28 cellular contexts compared by ENCODE assay signal in the genomic region with DNA sequence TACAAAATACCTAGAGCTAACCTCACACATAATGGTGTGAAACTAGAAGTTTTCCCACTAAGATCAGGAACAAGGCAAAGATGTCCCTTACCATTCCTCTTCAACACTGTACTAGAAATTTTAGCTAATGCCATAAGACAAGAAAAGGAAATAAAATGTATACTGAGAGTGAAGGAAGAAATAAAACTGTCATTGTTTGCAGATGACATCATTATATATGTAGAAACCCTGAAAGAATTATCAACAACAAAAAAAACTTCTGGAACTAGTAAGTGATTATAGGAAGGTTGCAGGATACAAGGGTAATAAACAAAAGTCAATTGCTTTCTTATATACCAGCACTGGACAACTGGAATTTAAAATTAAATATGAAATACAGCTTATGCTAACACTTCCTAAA.
"Had no signal": no experiment of that assay in that cellular context is flagged by ENCODE, and none has a peak within 500 bp of the region (broad histone marks: within the 10 kb centered on the region; RNA-seq: fewer than 3 reads in every experiment).

No MANE protein-coding gene starts in this region.

- DNase-seq: colonic mucosa; cortex of kidney; dermis blood vessel endothelial cell; dorsolateral prefrontal cortex; effector CD4-positive, alpha-beta T cell; effector CD8-positive, alpha-beta T cell; effector memory CD4-positive, alpha-beta T cell; effector memory CD8-positive, alpha-beta T cell; endodermal cell; erythroblast; esophagus squamous epithelium; foreskin fibroblast; foreskin keratinocyte; foreskin melanocyte; gastrocnemius medialis; glutamatergic neuron; head of caudate nucleus; heart left ventricle; heart right ventricle had no signal

- H3K4me3 ChIP-seq: colonic mucosa, coronary artery, dorsolateral prefrontal cortex, esophagus muscularis mucosa, esophagus squamous epithelium, gastrocnemius medialis, gastroesophageal sphincter, heart left ventricle, heart right ventricle had no signal

- H3K9me3 ChIP-seq: colonic mucosa, esophagus muscularis mucosa, esophagus squamous epithelium, gastrocnemius medialis had no signal

- ATAC-seq: effector memory CD8-positive, alpha-beta T cell; esophagus mucosa; foreskin keratinocyte; gastrocnemius medialis; gastroesophageal sphincter; heart left ventricle; heart right ventricle had no signal

- H3K27ac ChIP-seq: colonic mucosa, coronary artery, dorsolateral prefrontal cortex, epithelial cell of prostate, esophagus muscularis mucosa, esophagus squamous epithelium, foreskin keratinocyte, gastrocnemius medialis, gastroesophageal sphincter, heart left ventricle, heart right ventricle had no signal

- H3K4me1 ChIP-seq: colonic mucosa, esophagus muscularis mucosa, esophagus squamous epithelium, foreskin keratinocyte, gastrocnemius medialis, gastroesophageal sphincter had no signal

- H3K36me3 ChIP-seq: colonic mucosa, esophagus muscularis mucosa, esophagus squamous epithelium, gastrocnemius medialis, gastroesophageal sphincter, heart left ventricle, heart right ventricle had no signal

- H3K27me3 ChIP-seq: colonic mucosa had no signal

- FAIRE-seq: colon, endometrium, endothelial cell of umbilical vein, frontal cortex had no signal
